ENCODE assay signal across 19 cellular contexts in genomic region chr16:54443352-54443751, GRCh38.
"Had no signal": no experiment of that assay in that cellular context is flagged by ENCODE, and none has a peak within 500 bp of the region (broad histone marks: within the 10 kb centered on the region; RNA-seq: fewer than 3 reads in every experiment).

No MANE protein-coding gene starts in this region.

- H3K9me3 ChIP-seq: SJSA1 had no signal

- DNase-seq: IMR-90, Karpas-422, KG1, MM.1S, NCI-H1105, NCI-H1417, NCI-H1436 treated with DMSO at 0.1 percent for 48 hours, NCI-H1694, NCI-H187 treated with DMSO at 0.1 percent for 48 hours, NCI-H2029 treated with DMSO at 0.1 percent for 48 hours, NCI-H2227 treated with DMSO at 0.1 percent for 48 hours, NCI-H524, NCI-H526 treated with DMSO at 0.1 percent for 48 hours, NCI-H774, Right ventricle myocardium superior, RPMI8226, SIG-M5 had no signal

- H3K4me3 ChIP-seq: SJSA1, SK-N-MC had no signal

- H3K27ac ChIP-seq: SJSA1, SK-N-MC had no signal

- H3K36me3 ChIP-seq: SJSA1 had no signal
